Comparison of ENCODE assay signal across 23 cellular contexts in the genomic region with DNA sequence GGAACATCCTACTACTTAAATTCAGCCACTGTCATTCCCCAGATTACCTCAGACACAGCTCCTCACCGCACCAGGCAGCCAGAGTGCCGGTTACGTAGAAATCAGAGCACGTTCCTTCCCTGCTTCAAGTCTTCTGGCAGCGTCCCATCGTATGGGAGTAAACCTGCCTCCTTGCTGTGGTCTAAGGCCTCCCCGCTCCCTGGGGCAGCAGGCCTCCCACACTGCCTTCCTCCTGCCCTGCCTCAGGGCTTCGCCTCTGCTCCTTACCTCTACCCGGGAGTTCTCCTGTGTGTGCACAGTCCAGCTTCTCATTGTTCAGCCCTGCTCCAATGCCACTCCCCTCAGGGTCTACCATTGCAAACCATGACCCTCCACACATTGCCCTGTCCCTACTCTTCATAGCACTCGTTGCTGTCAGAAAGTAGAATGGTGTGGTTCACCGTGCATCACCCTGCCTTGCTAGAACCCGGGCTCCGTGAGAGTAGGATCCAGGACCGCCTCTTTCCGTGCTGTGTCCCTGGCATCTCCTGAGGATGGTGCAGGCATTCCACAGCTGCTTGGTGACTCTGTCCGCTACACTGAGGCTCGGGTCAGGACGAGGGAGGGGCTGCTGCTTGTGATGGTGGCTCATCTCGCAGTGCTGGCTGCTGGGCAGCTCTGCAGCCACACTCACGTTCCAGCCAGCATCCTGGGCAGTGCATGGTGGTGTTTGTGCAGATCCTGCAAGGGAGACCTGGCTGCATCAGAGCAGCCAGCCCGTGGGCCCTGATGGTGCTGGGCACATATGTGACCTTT. TPM values are rescaled to one million over a fixed set of nuclear protein-coding genes. Genes with fewer than 3 reads are reported as not detected.
DNase-seq lines count a peak whose midpoint lies in the region; ATAC-seq, FAIRE-seq and TF ChIP-seq lines count a peak whose summit lies in the region.
"Had no signal": no experiment of that assay in that cellular context is flagged by ENCODE, and none has a peak within 500 bp of the region (broad histone marks: within the 10 kb centered on the region; RNA-seq: fewer than 3 reads in every experiment).

No MANE protein-coding gene starts in this region.

- H3K36me3 ChIP-seq in H7 (replicated peaks; ENCODE audit: control insufficient read depth, insufficient read depth, low read length) = peaks cover 18% of the 10 kb centered on the region
- peaks cover 77% of the 10 kb centered on the region for H3K36me3 ChIP-seq in K562 (ENCODE audit: control insufficient read depth, insufficient read depth, low read length)
- peaks cover 30 to 78% of the 10 kb centered on the region in 2 donors for H3K36me3 ChIP-seq in neuronal stem cell (replicated peaks in 1 of 2; ENCODE audit: control insufficient read depth in 2 of 2, insufficient read depth in 2 of 2, low read length in 2 of 2)
- H3K36me3 ChIP-seq in sigmoid colon = peaks cover 18 to 76% (median 47%) of the 10 kb centered on the region in 4 donors

- H3K79me2 ChIP-seq in K562 (ENCODE audit: control insufficient read depth, insufficient read depth, low read length) = no peaks in the 10 kb centered on the region

- H3K4me1 Mint-ChIP-seq in stimulated activated memory B cell treated with anti-CD40 and anti-IgM and Interleukin-4, amounts not matched to agents 10 μg/mL and 1 μg/mL and 100 μg/mL, for 72 hours = peaks cover 18% of the 10 kb centered on the region

- H3K79me1 ChIP-seq in neuronal stem cell (ENCODE audit: low read depth, low read length) = no peaks in the 10 kb centered on the region

- no peak for TF ChIP-seq RAD21 in K562 (CRISPR knock-in tag; conservative IDR thresholded peaks at IDR 0.05 in 1 of 2, IDR thresholded peaks at IDR 0.05 in 1 of 2)

- H2BK12ac ChIP-seq in neuronal stem cell (ENCODE audit: low read length) = no peak overlapping the region

- no peak overlapping the region for H3K4me3 Mint-ChIP-seq in stimulated activated memory B cell treated with anti-CD40 and anti-IgM and Interleukin-4, amounts not matched to agents 10 μg/mL and 1 μg/mL and 100 μg/mL, for 72 hours
- H3K4me3 Mint-ChIP-seq: CD4-positive, alpha-beta T cell had no signal

- H3K9me1 ChIP-seq in K562 (ENCODE audit: control insufficient read depth, insufficient read depth, low read length) = peaks cover 4% of the 10 kb centered on the region

- no peak overlapping the region for H3K23ac ChIP-seq in neuronal stem cell (ENCODE audit: low read depth, low read length, poor library complexity)

- 86% methylated on average over 18 of the region's 21 CpGs for WGBS in K562 (ENCODE audit: insufficient coverage, low coverage, missing lambda C conversion rate)
- no CpG with 5 or more reads among the region's 21 CpGs for WGBS in neuronal stem cell (ENCODE audit: extremely low coverage in 2 of 2, insufficient read length in 2 of 2, insufficient replicate concordance in 1 of 2), 2 donors
- WGBS in sigmoid colon, 2 donors = 90 to 97% methylated on average over 21 of the region's 21 CpGs

- CTCF ChIA-PET in K562 (lab: Yijun Ruan, JAX; ENCODE audit: low intra/inter-chr PET ratio) = interaction anchor here (4.3 kb wide), 1 partner anchor 79 kb away, joined by 40 read pairs; no protein-coding TSS in a partner anchor

- H3K9ac ChIP-seq in K562 (ENCODE audit: insufficient read depth in 1 of 2, low read depth in 2 of 2, low read length in 2 of 2) (peak overlapping the region in 1 of 2 experiments; percentile 29; a peak in 1 of 4 replicates), neuronal stem cell (ENCODE audit: low read depth, low read length, poor library complexity) (peak overlapping the region; percentile 54)
- H3K9ac ChIP-seq: KMS-11 had no signal

- no peak for FAIRE-seq in K562 (lab: Jason Lieb, UNC)
- FAIRE-seq: GM19239, HepG2 had no signal

- no peak overlapping the region for H4K8ac ChIP-seq in neuronal stem cell (ENCODE audit: low read depth, low read length)

- H3K18ac ChIP-seq in neuronal stem cell (ENCODE audit: low read length) = no peak overlapping the region

- POLR2A ChIA-PET in K562 (lab: Yijun Ruan, JAX) = interaction anchor here (0.6 to 1.7 kb wide), 2 partner anchors 20 to 549 kb away, joined by 3 to 5 read pairs; no protein-coding TSS in a partner anchor

- H4K20me1 ChIP-seq in K562 (replicated peaks; ENCODE audit: control insufficient read depth, insufficient read depth, low read length) = no peaks in the 10 kb centered on the region

- no peak for TF ChIP-seq POLR2A in K562 (conservative IDR thresholded peaks at IDR 0.05)
- no peak for TF ChIP-seq POLR2A in sigmoid colon (IDR thresholded peaks at IDR 0.05)

- intact Hi-C loops in K562 (cut with micrococcal nuclease) = no loop called here
- intact Hi-C loops in sigmoid colon (cut with DNase I) = no loop called here

- TF ChIP-seq CTCF in K562 (IDR thresholded peaks at IDR 0.05 in 2 of 3, conservative IDR thresholded peaks at IDR 0.05 in 1 of 3; ENCODE audit: insufficient read depth in 2 of 3, low read depth in 1 of 3, low read length in 3 of 3) (no peak), sigmoid colon (IDR thresholded peaks at IDR 0.05) (no peak), foreskin keratinocyte (conservative IDR thresholded peaks at IDR 0.05) (no peak)

- no TSS peak for BruUV-seq in K562 (replicated peaks; lab: Mats Ljungman, UMichigan)

- no peak overlapping the region for H2BK120ac ChIP-seq in neuronal stem cell (ENCODE audit: low read depth, low read length)

- no peaks in the 10 kb centered on the region for H3K27me3 Mint-ChIP-seq in stimulated activated memory B cell treated with anti-CD40 and anti-IgM and Interleukin-4, amounts not matched to agents 10 μg/mL and 1 μg/mL and 100 μg/mL, for 72 hours
- H3K27me3 Mint-ChIP-seq: CD4-positive, alpha-beta T cell had no signal

- no peak overlapping the region for H3K4ac ChIP-seq in neuronal stem cell (ENCODE audit: low read length)

- ATAC-seq in K562 = no peak
- ATAC-seq in stimulated activated memory B cell treated with anti-CD40 and anti-IgM and Interleukin-4, amounts not matched to agents 10 μg/mL and 1 μg/mL and 100 μg/mL, for 72 hours = no peak
- no peak for ATAC-seq in foreskin keratinocyte
- ATAC-seq: HepG2 had no signal

- no peaks in the 10 kb centered on the region for H3K9me3 Mint-ChIP-seq in stimulated activated memory B cell treated with anti-CD40 and anti-IgM and Interleukin-4, amounts not matched to agents 10 μg/mL and 1 μg/mL and 100 μg/mL, for 72 hours
- H3K9me3 Mint-ChIP-seq: CD4-positive, alpha-beta T cell had no signal

- H3K27ac ChIP-seq in K562 (ENCODE audit: extremely low read depth, low read depth, low read length) (no peak overlapping the region), neuronal stem cell (replicated peaks; ENCODE audit: low read length) (no peak overlapping the region), sigmoid colon (no peak overlapping the region), foreskin keratinocyte (no peak overlapping the region)
- H3K27ac ChIP-seq: HL-60, KMS-11, Peyer's patch, SJSA1 had no signal

- H2AFZ ChIP-seq in K562 (ENCODE audit: low read depth, low read length) (no peak overlapping the region), neuronal stem cell (ENCODE audit: low read length) (no peak overlapping the region)

- TF ChIP-seq EP300 in K562 (IDR thresholded peaks at IDR 0.05; ENCODE audit: low read length) (no peak), sigmoid colon (IDR thresholded peaks at IDR 0.05) (no peak)

- H3K36me3 Mint-ChIP-seq in stimulated activated memory B cell treated with anti-CD40 and anti-IgM and Interleukin-4, amounts not matched to agents 10 μg/mL and 1 μg/mL and 100 μg/mL, for 72 hours = peaks cover 63% of the 10 kb centered on the region

- no peaks in the 10 kb centered on the region for H3K27me3 ChIP-seq in H7 (ENCODE audit: control insufficient read depth, insufficient read depth, low read length)
- no peaks in the 10 kb centered on the region for H3K27me3 ChIP-seq in K562 (ENCODE audit: control insufficient read depth in 2 of 2, insufficient read depth in 2 of 2, low read length in 2 of 2)
- H3K27me3 ChIP-seq in neuronal stem cell (ENCODE audit: control insufficient read depth in 3 of 3, insufficient read depth in 3 of 3, low read depth in 1 of 3, low read length in 3 of 3) = no peaks in the 10 kb centered on the region
- H3K27me3 ChIP-seq in sigmoid colon = no peaks in the 10 kb centered on the region
- H3K27me3 ChIP-seq in foreskin keratinocyte = no peaks in the 10 kb centered on the region
- H3K27me3 ChIP-seq: Peyer's patch, SJSA1 had no signal

- no peak overlapping the region for H2BK15ac ChIP-seq in neuronal stem cell (ENCODE audit: low read length)

- H3K9me3 ChIP-seq in K562 (replicated peaks; ENCODE audit: control insufficient read depth, insufficient read depth, low read depth, low read length) = no peaks in the 10 kb centered on the region
- peaks cover 0 to 1% of the 10 kb centered on the region in 2 donors for H3K9me3 ChIP-seq in neuronal stem cell (replicated peaks in 1 of 2; ENCODE audit: control insufficient read depth in 2 of 2, insufficient read depth in 1 of 2, low read depth in 1 of 2, low read length in 2 of 2)
- H3K9me3 ChIP-seq in sigmoid colon = no peaks in the 10 kb centered on the region
- H3K9me3 ChIP-seq: Peyer's patch, SJSA1 had no signal

- no peak overlapping the region for H3K14ac ChIP-seq in neuronal stem cell (ENCODE audit: low read length)

- H3K27ac Mint-ChIP-seq in stimulated activated memory B cell treated with anti-CD40 and anti-IgM and Interleukin-4, amounts not matched to agents 10 μg/mL and 1 μg/mL and 100 μg/mL, for 72 hours = peak overlapping the region; percentile 83
- H3K27ac Mint-ChIP-seq: CD4-positive, alpha-beta T cell had no signal

- in situ Hi-C loops in K562 (cut with MboI) = no loop called here

- H3K4me1 ChIP-seq in K562 (replicated peaks in 1 of 2; ENCODE audit: control insufficient read depth in 2 of 2, insufficient read depth in 2 of 2, low read length in 2 of 2) = peaks cover 0 to 7% of the 10 kb centered on the region in 2 experiments; a peak in 2 of 5 replicates
- H3K4me1 ChIP-seq in neuronal stem cell (ENCODE audit: control insufficient read depth in 2 of 2, insufficient read depth in 1 of 2, low read depth in 1 of 2, low read length in 2 of 2) = peaks cover 0 to 2% of the 10 kb centered on the region in 2 donors
- H3K4me1 ChIP-seq in sigmoid colon = no peaks in the 10 kb centered on the region
- H3K4me1 ChIP-seq in foreskin keratinocyte = no peaks in the 10 kb centered on the region
- H3K4me1 ChIP-seq: SJSA1 had no signal

- H3K4me2 ChIP-seq in K562 (ENCODE audit: insufficient read depth, low read length) (no peak overlapping the region), neuronal stem cell (ENCODE audit: insufficient read depth, low read length, poor library complexity, severe bottlenecking) (no peak overlapping the region)
- H3K4me2 ChIP-seq: KMS-11 had no signal

- H2AK5ac ChIP-seq in neuronal stem cell (ENCODE audit: low read depth, low read length) = no peak overlapping the region

- no peak overlapping the region for H4K91ac ChIP-seq in neuronal stem cell (ENCODE audit: low read depth, low read length, poor library complexity)

- DNase-seq in H7 (peak; percentile 11), K562 (ENCODE audit: extremely low read depth in 1 of 4, low spot score in 3 of 4) (no peak), neuronal stem cell (ENCODE audit: low spot score) (no peak), SIG-M5 (lab: John Stamatoyannopoulos, UW) (no peak), sigmoid colon (no peak), foreskin keratinocyte (no peak)
- DNase-seq: CD4-positive, alpha-beta T cell; COR-L47; DMS79; NCI-H1092 treated with DMSO at 0.1 percent for 48 hours; NCI-H146; NCI-H2029; NCI-H345; NCI-H524; NCI-H82; Peyer's patch had no signal

- H3K4me3 ChIP-seq in H7 (ENCODE audit: insufficient read depth, low read depth, low read length) = no peak overlapping the region
- no peak overlapping the region for H3K4me3 ChIP-seq in K562
- H3K4me3 ChIP-seq in neuronal stem cell (ENCODE audit: low read length in 2 of 2) = peak overlapping the region in 1 of 2 donors; percentile 24
- H3K4me3 ChIP-seq in sigmoid colon = no peak overlapping the region
- H3K4me3 ChIP-seq: Peyer's patch, SJSA1 had no signal

- H2BK5ac ChIP-seq in neuronal stem cell (ENCODE audit: low read length) = no peak overlapping the region

RNA-seq across cellular contexts. Expression of gene POP4, which starts 6.9 kb away (rescaled TPM):
- 63.5 and 69.1 TPM in 2 replicates for total RNA-seq in H7 (2014; rRNA removed; shearing (Covaris generic))
- total RNA-seq in K562 (2011; cell fraction: chromatin; rRNA removed; ENCODE audit: low replicate concordance) = 71.1 and 129 TPM in 2 replicates
- 77.1 and 97.6 TPM in 2 replicates for total RNA-seq in K562 (2011; cell fraction: nucleolus; rRNA removed)
- 95.7 and 96.5 TPM in 2 replicates for total RNA-seq in K562 (2011; cell fraction: nucleoplasm; rRNA removed)
- total RNA-seq in K562 (2014; rRNA removed) (95.5 and 113 TPM in 2 replicates), K562 (2014; rRNA removed; fragmentation: Illumina TruSeq; extraction: Trizol) (110 TPM in 2 replicates), K562 (2015; rRNA removed; fragmentation: Illumina TruSeq; extraction: Trizol) (108 and 113 TPM in 2 replicates), K562 (2021) (86.1 and 92.6 TPM in 2 replicates), sigmoid colon (10 to 100 TPM; 33.5 to 58.5 (median 52.1) TPM), foreskin keratinocyte (88.1 and 92.2 TPM in 2 replicates)
- polyA plus RNA-seq in K562 (2011; rRNA removed) (86.1 and 99.0 TPM in 2 replicates), K562 (2014; fragmentation: Illumina TruSeq; extraction: Trizol) (98.2 and 111 TPM in 2 replicates), K562 (2014; fragmentation: Nextera tagmentation; extraction: Ambion mirVana) (10 to 100 TPM; 42.1 to 59.6 TPM), K562 (2014; rRNA removed) (99.3 and 128 TPM in 2 replicates), sigmoid colon (100 to 1,000 TPM in 1 of 3 donors, 10 to 100 TPM in 2; 68.5 to 103 (median 92.1) TPM), foreskin keratinocyte (90.7 and 101 TPM in 2 replicates)
- polyA plus RNA-seq in K562 (2011; cell fraction: cytosol; rRNA removed) = 61.1 and 61.7 TPM in 2 replicates
- 106 and 126 TPM in 2 replicates for polyA plus RNA-seq in K562 (2011; cell fraction: nucleus; rRNA removed)
- polyA plus RNA-seq in K562 (2012) = 56.6 and 69.1 TPM in 2 replicates
- 86.3 and 90.5 TPM in 2 replicates for polyA minus RNA-seq in K562 (2011; rRNA and poly(A)+ RNA removed)
- polyA minus RNA-seq in K562 (2011; cell fraction: cytosol; rRNA and poly(A)+ RNA removed) = 26.8 and 34.8 TPM in 2 replicates
- polyA minus RNA-seq in K562 (2011; cell fraction: nucleus; rRNA and poly(A)+ RNA removed) = 62.5 and 81.8 TPM in 2 replicates
- 56.9 TPM for polyA plus RNA-seq in neuronal stem cell (2013, experiment 1 of 2)
- polyA plus RNA-seq in neuronal stem cell (2013, experiment 2 of 2) = 56.6 TPM

RNA-seq across cellular contexts. Expression of gene PLEKHF1, which starts 52.3 kb away (rescaled TPM):
- total RNA-seq in H7 (2014; rRNA removed; shearing (Covaris generic)) = 12.9 and 19.4 TPM in 2 replicates
- total RNA-seq in K562 (2011; cell fraction: chromatin; rRNA removed; ENCODE audit: low replicate concordance) = 3.5 and 12.3 TPM in 2 replicates
- 17.3 and 17.5 TPM in 2 replicates for total RNA-seq in K562 (2011; cell fraction: nucleolus; rRNA removed)
- total RNA-seq in K562 (2011; cell fraction: nucleoplasm; rRNA removed) = 7.9 and 9.0 TPM in 2 replicates
- total RNA-seq in K562 (2014; rRNA removed) (13.4 and 18.5 TPM in 2 replicates), K562 (2014; rRNA removed; fragmentation: Illumina TruSeq; extraction: Trizol) (1.2 TPM in 2 replicates), K562 (2015; rRNA removed; fragmentation: Illumina TruSeq; extraction: Trizol) (5.0 and 5.6 TPM in 2 replicates), K562 (2021) (12.7 and 15.1 TPM in 2 replicates), sigmoid colon (10 to 100 TPM; 19.4 to 34.6 (median 22.6) TPM), foreskin keratinocyte (13.8 and 15.0 TPM in 2 replicates)
- polyA plus RNA-seq in K562 (2011; rRNA removed) (2.9 and 5.2 TPM in 2 replicates), K562 (2014; fragmentation: Illumina TruSeq; extraction: Trizol) (2.3 and 4.6 TPM in 2 replicates), K562 (2014; fragmentation: Nextera tagmentation; extraction: Ambion mirVana) (under 1 TPM in 1 of 2 experiments, not detected in 1; 0.07 TPM), K562 (2014; rRNA removed) (11.0 and 12.0 TPM in 2 replicates), sigmoid colon (10 to 100 TPM in 1 of 3 donors, 1 to 10 TPM in 2; 1.2 to 13.0 (median 6.0) TPM), foreskin keratinocyte (13.2 and 15.8 TPM in 2 replicates)
- 6.8 and 18.1 TPM in 2 replicates for polyA plus RNA-seq in K562 (2011; cell fraction: cytosol; rRNA removed)
- 5.6 and 9.4 TPM in 2 replicates for polyA plus RNA-seq in K562 (2011; cell fraction: nucleus; rRNA removed)
- polyA plus RNA-seq in K562 (2012) = 9.9 and 29.3 TPM in 2 replicates
- polyA minus RNA-seq in K562 (2011; rRNA and poly(A)+ RNA removed) = 1.9 and 2.0 TPM in 2 replicates
- 5.2 and 6.2 TPM in 2 replicates for polyA minus RNA-seq in K562 (2011; cell fraction: cytosol; rRNA and poly(A)+ RNA removed)
- 6.5 and 7.6 TPM in 2 replicates for polyA minus RNA-seq in K562 (2011; cell fraction: nucleus; rRNA and poly(A)+ RNA removed)
- 1.0 TPM for polyA plus RNA-seq in neuronal stem cell (2013, experiment 1 of 2)
- polyA plus RNA-seq in neuronal stem cell (2013, experiment 2 of 2) = 0.96 TPM
- total RNA-seq: A673 had no signal
